28 cellular contexts compared by ENCODE assay signal in the genomic region with DNA sequence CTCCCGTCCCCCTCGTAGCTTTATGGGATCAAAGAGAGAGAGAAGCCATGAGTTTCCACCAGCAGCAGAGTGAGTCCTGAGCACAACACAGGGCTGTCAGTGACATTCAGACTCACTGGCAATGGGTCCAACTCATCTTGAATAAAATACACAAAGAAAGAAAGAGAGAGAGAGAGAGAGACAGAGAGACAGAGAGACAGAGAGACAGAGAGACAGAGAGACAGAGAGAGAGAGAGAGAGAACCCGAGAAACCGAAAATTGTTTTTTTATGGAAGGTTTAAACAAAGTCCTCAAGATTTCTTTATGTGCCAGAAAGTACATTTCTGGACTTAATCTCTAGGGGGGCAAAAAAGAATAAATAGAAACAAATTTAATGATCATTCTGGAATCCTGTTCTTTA.
"Had no signal": no experiment of that assay in that cellular context is flagged by ENCODE, and none has a peak within 500 bp of the region (broad histone marks: within the 10 kb centered on the region; RNA-seq: fewer than 3 reads in every experiment).

No MANE protein-coding gene starts in this region.

- H3K27ac ChIP-seq: stomach, suprapubic skin, testis, thoracic aorta, thyroid gland, tibial artery, transverse colon, upper lobe of left lung, upper lobe of right lung, uterus, vagina had no signal

- H3K4me1 ChIP-seq: stomach, thyroid gland, transverse colon, upper lobe of left lung, upper lobe of right lung, uterus had no signal

- H3K27me3 Mint-ChIP-seq: stimulated activated memory B cell treated with anti-CD40 and anti-IgM and Interleukin-4, amounts not matched to agents 10 μg/mL and 1 μg/mL and 100 μg/mL, for 72 hours; stimulated activated naive B cell treated with anti-CD40 and anti-IgM and Interleukin-4, amounts not matched to agents 10 μg/mL and 1 μg/mL and 100 μg/mL, for 72 hours; stimulated activated naive CD8-positive, alpha-beta T cell treated with anti-CD3 and anti-CD28 coated beads, Interleukin-15, amount 100 ng/mL, for 72 hours; stimulated activated naive CD8-positive, alpha-beta T cell treated with anti-CD3 and anti-CD28 coated beads, Interleukin-15, Interleukin-2, amounts not matched to agents 100 ng/mL and 50 ng/mL, for 24 hours; type B pancreatic cell had no signal

- ATAC-seq: stimulated activated effector memory CD8-positive, alpha-beta T cell treated with anti-CD3 and anti-CD28 coated beads, Interleukin-12 subunit alpha, Interleukin-12 subunit beta, amount 100 ng/mL, for 72 hours; stimulated activated memory B cell treated with anti-CD40 and anti-IgM and Interleukin-4, amounts not matched to agents 10 μg/mL and 1 μg/mL and 100 μg/mL, for 72 hours; stimulated activated naive B cell treated with anti-CD40 and anti-IgM and Interleukin-4, amounts not matched to agents 10 μg/mL and 1 μg/mL and 100 μg/mL, for 72 hours; stimulated activated naive CD8-positive, alpha-beta T cell treated with anti-CD3 and anti-CD28 coated beads, Interleukin-15, amount 100 ng/mL, for 72 hours; stimulated activated naive CD8-positive, alpha-beta T cell treated with anti-CD3 and anti-CD28 coated beads, Interleukin-15, Interleukin-2, amounts not matched to agents 100 U/mL and 50 U/mL, for 24 hours; upper lobe of right lung had no signal

- H3K4me3 Mint-ChIP-seq: stimulated activated effector memory CD8-positive, alpha-beta T cell treated with anti-CD3 and anti-CD28 coated beads, Interleukin-12 subunit alpha, Interleukin-12 subunit beta, amount 100 ng/mL, for 72 hours; stimulated activated memory B cell treated with anti-CD40 and anti-IgM and Interleukin-4, amounts not matched to agents 10 μg/mL and 1 μg/mL and 100 μg/mL, for 72 hours; stimulated activated naive B cell treated with anti-CD40 and anti-IgM and Interleukin-4, amounts not matched to agents 10 μg/mL and 1 μg/mL and 100 μg/mL, for 72 hours; stimulated activated naive CD8-positive, alpha-beta T cell treated with anti-CD3 and anti-CD28 coated beads, Interleukin-15, amount 100 ng/mL, for 72 hours; stimulated activated naive CD8-positive, alpha-beta T cell treated with anti-CD3 and anti-CD28 coated beads, Interleukin-15, Interleukin-2, amounts not matched to agents 100 ng/mL and 50 ng/mL, for 24 hours; type B pancreatic cell had no signal

- H3K4me1 Mint-ChIP-seq: stimulated activated effector memory CD8-positive, alpha-beta T cell treated with anti-CD3 and anti-CD28 coated beads, Interleukin-12 subunit alpha, Interleukin-12 subunit beta, amount 100 ng/mL, for 72 hours; stimulated activated memory B cell treated with anti-CD40 and anti-IgM and Interleukin-4, amounts not matched to agents 10 μg/mL and 1 μg/mL and 100 μg/mL, for 72 hours; stimulated activated naive B cell treated with anti-CD40 and anti-IgM and Interleukin-4, amounts not matched to agents 10 μg/mL and 1 μg/mL and 100 μg/mL, for 72 hours; stimulated activated naive CD8-positive, alpha-beta T cell treated with anti-CD3 and anti-CD28 coated beads, Interleukin-15, amount 100 ng/mL, for 72 hours had no signal

- H3K9me3 ChIP-seq: stomach, suprapubic skin, testis, thoracic aorta, thyroid gland, tibial artery, tibial nerve, transverse colon, upper lobe of left lung, upper lobe of right lung, uterus, vagina had no signal

- H3K27me3 ChIP-seq: stomach, suprapubic skin, testis, thyroid gland, tibial artery, tibial nerve, transverse colon, upper lobe of left lung, upper lobe of right lung, uterus, vagina had no signal

- H3K4me3 ChIP-seq: stomach, suprapubic skin, testis, thoracic aorta, thyroid gland, tibial artery, tibial nerve, transverse colon, upper lobe of left lung, upper lobe of right lung, uterus, vagina had no signal

- DNase-seq: stimulated activated CD4-positive, alpha-beta T cell treated with anti-CD3 and anti-CD28 coated beads, Interleukin-2, amount 100 ng/mL, for 48 hours; stimulated activated CD4-positive, alpha-beta T cell treated with anti-CD3 and anti-CD28 coated beads, Interleukin-4, amount 100 ng/mL, for 1 hour; stimulated activated CD4-positive, alpha-beta T cell treated with anti-CD3 and anti-CD28 coated beads, Interleukin-4, amount 100 ng/mL, for 24 hours; stimulated activated CD4-positive, alpha-beta T cell treated with anti-CD3 and anti-CD28 coated beads, Interleukin-4, amount 100 ng/mL, for 4 hours; stimulated activated CD8-positive, alpha-beta memory T cell treated with anti-CD3 and anti-CD28 coated beads, Interleukin-4, amount 100 ng/mL, for 48 hours; stimulated activated naive B cell treated with anti-CD40 and anti-IgM and Interleukin-4, amounts not matched to agents 10 μg/mL and 1 μg/mL and 100 μg/mL, for 72 hours; stimulated activated naive CD4-positive, alpha-beta T cell; stimulated activated naive CD4-positive, alpha-beta T cell treated with Interleukin-2 at 50 U/mL for 16 hours; stimulated activated naive CD8-positive, alpha-beta T cell treated with anti-CD3 and anti-CD28 coated beads, Interleukin-15, amount 100 ng/mL, for 72 hours; stimulated activated naive CD8-positive, alpha-beta T cell treated with anti-CD3 and anti-CD28 coated beads, Interleukin-15, Interleukin-2, amounts not matched to agents 100 U/mL and 50 U/mL, for 24 hours; stomach; substantia nigra; testis; thyroid gland; tibial artery; transverse colon; trophoblast cell; upper lobe of left lung; upper lobe of right lung; uterus had no signal

- H3K27ac Mint-ChIP-seq: stimulated activated effector memory CD8-positive, alpha-beta T cell treated with anti-CD3 and anti-CD28 coated beads, Interleukin-12 subunit alpha, Interleukin-12 subunit beta, amount 100 ng/mL, for 72 hours; stimulated activated memory B cell treated with anti-CD40 and anti-IgM and Interleukin-4, amounts not matched to agents 10 μg/mL and 1 μg/mL and 100 μg/mL, for 72 hours; stimulated activated naive B cell treated with anti-CD40 and anti-IgM and Interleukin-4, amounts not matched to agents 10 μg/mL and 1 μg/mL and 100 μg/mL, for 72 hours; stimulated activated naive CD8-positive, alpha-beta T cell treated with anti-CD3 and anti-CD28 coated beads, Interleukin-15, amount 100 ng/mL, for 72 hours; stimulated activated naive CD8-positive, alpha-beta T cell treated with anti-CD3 and anti-CD28 coated beads, Interleukin-15, Interleukin-2, amounts not matched to agents 100 ng/mL and 50 ng/mL, for 24 hours; type B pancreatic cell had no signal

- H3K9me3 Mint-ChIP-seq: stimulated activated effector memory CD8-positive, alpha-beta T cell treated with anti-CD3 and anti-CD28 coated beads, Interleukin-12 subunit alpha, Interleukin-12 subunit beta, amount 100 ng/mL, for 72 hours; stimulated activated memory B cell treated with anti-CD40 and anti-IgM and Interleukin-4, amounts not matched to agents 10 μg/mL and 1 μg/mL and 100 μg/mL, for 72 hours; stimulated activated naive B cell treated with anti-CD40 and anti-IgM and Interleukin-4, amounts not matched to agents 10 μg/mL and 1 μg/mL and 100 μg/mL, for 72 hours; stimulated activated naive CD8-positive, alpha-beta T cell treated with anti-CD3 and anti-CD28 coated beads, Interleukin-15, amount 100 ng/mL, for 72 hours; stimulated activated naive CD8-positive, alpha-beta T cell treated with anti-CD3 and anti-CD28 coated beads, Interleukin-15, Interleukin-2, amounts not matched to agents 100 ng/mL and 50 ng/mL, for 24 hours; type B pancreatic cell had no signal

- H3K36me3 ChIP-seq: uterus had no signal
